In the genomic region with DNA sequence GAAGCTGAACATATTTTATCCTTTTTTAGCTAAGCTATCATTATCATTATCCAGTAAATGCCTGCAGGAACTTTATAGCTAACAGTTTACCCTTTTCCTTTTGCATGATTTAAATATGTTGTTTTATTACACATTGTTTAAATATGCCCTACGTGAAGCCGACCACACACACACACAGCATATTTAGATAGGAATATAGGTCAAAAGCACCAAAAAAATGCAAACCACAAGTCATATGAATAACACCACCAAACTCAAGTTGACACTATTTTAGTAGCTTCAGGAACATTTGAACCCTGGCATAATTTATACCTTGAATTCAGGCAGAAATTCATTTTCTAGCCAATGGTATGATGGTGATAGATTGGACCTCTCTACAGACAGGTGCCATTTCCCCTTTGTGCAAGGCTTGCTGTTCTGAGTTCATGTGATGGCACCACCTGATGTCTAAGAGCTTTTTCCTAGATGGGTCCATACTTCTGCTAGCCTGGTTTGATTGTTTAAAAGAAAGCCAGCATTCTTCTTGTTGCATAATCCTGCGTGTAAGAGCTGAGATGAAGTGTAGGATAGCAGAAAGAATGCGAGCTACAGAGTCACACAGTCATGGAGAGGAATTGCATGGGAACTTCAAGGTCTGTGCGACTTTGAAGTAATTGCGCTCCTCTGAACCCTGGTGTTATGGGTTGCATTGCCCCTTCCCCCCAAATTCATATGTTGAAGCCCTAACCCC, we compare ENCODE assay signal across 29 cellular contexts.
DNase-seq lines count a peak whose midpoint lies in the region; ATAC-seq and TF ChIP-seq lines count a peak whose summit lies in the region.
"Had no signal": no experiment of that assay in that cellular context is flagged by ENCODE, and none has a peak within 500 bp of the region (broad histone marks: within the 10 kb centered on the region; RNA-seq: fewer than 3 reads in every experiment).

No MANE protein-coding gene starts in this region.

- no peaks in the 10 kb centered on the region for H4K20me1 ChIP-seq in PC-9 (ENCODE audit: insufficient read depth)

- no peak overlapping the region for H3K27ac ChIP-seq in PC-9
- H3K27ac ChIP-seq: 22Rv1, thyroid gland had no signal

- POLR2A ChIA-PET in PC-9 (lab: Charles Lee; ENCODE audit: unreplicated experiment) = interaction anchor here (0.7 kb wide), 1 partner anchor 13 kb away, joined by 4 read pairs; no protein-coding TSS in a partner anchor

- intact Hi-C loops in PC-9 (cut with micrococcal nuclease; ENCODE audit: unreplicated experiment) = no loop called here

- peaks cover 28% of the 10 kb centered on the region for H3K27me3 ChIP-seq in PC-9 (ENCODE audit: insufficient read depth, low read depth)
- H3K27me3 ChIP-seq: thyroid gland had no signal

- no peaks in the 10 kb centered on the region for H3K36me3 ChIP-seq in PC-9 (ENCODE audit: low read depth)
- H3K36me3 ChIP-seq: thyroid gland had no signal

- no peaks in the 10 kb centered on the region for H3K9me3 ChIP-seq in PC-9 (ENCODE audit: insufficient read depth, low read depth)
- H3K9me3 ChIP-seq: thyroid gland had no signal

- BruUV-seq in PC-9 (replicated peaks; lab: Mats Ljungman, UMichigan) = no TSS peak

- H2AFZ ChIP-seq in PC-9 = no peak overlapping the region

- in situ Hi-C loops in KBM-7 (cut with MboI; ENCODE audit: low pct_unique_long_range_greater_than_20kb, low sequenced_read_pairs) = no loop called here

- DNase-seq in NCI-H2107 treated with DMSO at 0.1 percent for 48 hours (lab: John Stamatoyannopoulos, UW; ENCODE audit: unreplicated experiment) (peak; percentile 8), NCI-H2107 (lab: John Stamatoyannopoulos, UW) (no peak), amniotic epithelial cell (ENCODE audit: low read depth) (peak; percentile 82), fibroblast of villous mesenchyme (ENCODE audit: low read depth) (peak; percentile 66), PC-9 (no peak), KBM-7 (no peak), NOMO-1 treated with DMSO at 0.1 percent for 48 hours (lab: John Stamatoyannopoulos, UW; ENCODE audit: unreplicated experiment) (no peak)
- DNase-seq: activated CD4-positive, alpha-beta T cell treated with anti-CD3 and anti-CD28 coated beads, Interleukin-2, amount 50 U/mL, for 4 hours; activated CD8-positive, alpha-beta memory T cell treated with anti-CD3 and anti-CD28 coated beads, Interleukin-2, amount 50 U/mL, for 4 hours; aorta; CD8-positive, alpha-beta T cell; DMS153; foreskin melanocyte; GDM1; immature natural killer cell; Kasumi-1; left ventricle myocardium superior; NCI-H1092; NCI-H187 treated with DMSO at 0.1 percent for 48 hours; NCI-H2227 treated with DMSO at 0.1 percent for 48 hours; PC-3; retina; Right ventricle myocardium superior; T-helper 9 cell; thyroid gland had no signal

- no peak overlapping the region for H3K4me2 ChIP-seq in PC-9

- H3K79me2 ChIP-seq in PC-9 (ENCODE audit: low read depth) = no peaks in the 10 kb centered on the region

- TF ChIP-seq CTCF in fibroblast of villous mesenchyme (IDR thresholded peaks at IDR 0.05; ENCODE audit: insufficient read depth, low read depth, low read length) (no peak), PC-9 (conservative IDR thresholded peaks at IDR 0.05) (no peak)

- H3K4me3 ChIP-seq in fibroblast of villous mesenchyme (ENCODE audit: low read depth, low read length) (no peak overlapping the region), PC-9 (no peak overlapping the region)
- H3K4me3 ChIP-seq: thyroid gland had no signal

- CTCF ChIA-PET in PC-9 (lab: Charles Lee) = no interaction called here

- no peaks in the 10 kb centered on the region for H3F3A ChIP-seq in PC-9 (ENCODE audit: insufficient read depth, low read depth)

- H3K4me1 ChIP-seq in PC-9 (replicated peaks; ENCODE audit: insufficient read depth) = no peaks in the 10 kb centered on the region
- H3K4me1 ChIP-seq: thyroid gland had no signal

- ATAC-seq in GM21360 (IDR thresholded peaks at IDR 0.05; ENCODE audit: unreplicated experiment) = no peak
- ATAC-seq: activated T-helper 17 cell treated with anti-CD3 and anti-CD28 coated beads, Interleukin-2, amount 50 U/mL, for 72 hours; CD8-positive, alpha-beta T cell; left ventricle myocardium superior; natural killer cell treated with Interleukin-12 subunit alpha and Interleukin-12 subunit beta and Interleukin-15 and Interleukin-18, amount 100 ng/mL, for 72 hours; PC-3 had no signal

- H3K9me2 ChIP-seq in PC-9 (ENCODE audit: insufficient read depth) = no peaks in the 10 kb centered on the region

Comparison
In these comparisons a context has a peak if more than half of its experiments do, and no peak if none do; other contexts are left out.
1. DNase-seq: peak in NCI-H2107 treated with DMSO at 0.1 percent for 48 hours (single experiment), amniotic epithelial cell (single experiment) and fibroblast of villous mesenchyme (single experiment); none in NCI-H2107 (single experiment), PC-9 (0 of 2), KBM-7 (single experiment) and NOMO-1 treated with DMSO at 0.1 percent for 48 hours (single experiment).